In the genomic region with DNA sequence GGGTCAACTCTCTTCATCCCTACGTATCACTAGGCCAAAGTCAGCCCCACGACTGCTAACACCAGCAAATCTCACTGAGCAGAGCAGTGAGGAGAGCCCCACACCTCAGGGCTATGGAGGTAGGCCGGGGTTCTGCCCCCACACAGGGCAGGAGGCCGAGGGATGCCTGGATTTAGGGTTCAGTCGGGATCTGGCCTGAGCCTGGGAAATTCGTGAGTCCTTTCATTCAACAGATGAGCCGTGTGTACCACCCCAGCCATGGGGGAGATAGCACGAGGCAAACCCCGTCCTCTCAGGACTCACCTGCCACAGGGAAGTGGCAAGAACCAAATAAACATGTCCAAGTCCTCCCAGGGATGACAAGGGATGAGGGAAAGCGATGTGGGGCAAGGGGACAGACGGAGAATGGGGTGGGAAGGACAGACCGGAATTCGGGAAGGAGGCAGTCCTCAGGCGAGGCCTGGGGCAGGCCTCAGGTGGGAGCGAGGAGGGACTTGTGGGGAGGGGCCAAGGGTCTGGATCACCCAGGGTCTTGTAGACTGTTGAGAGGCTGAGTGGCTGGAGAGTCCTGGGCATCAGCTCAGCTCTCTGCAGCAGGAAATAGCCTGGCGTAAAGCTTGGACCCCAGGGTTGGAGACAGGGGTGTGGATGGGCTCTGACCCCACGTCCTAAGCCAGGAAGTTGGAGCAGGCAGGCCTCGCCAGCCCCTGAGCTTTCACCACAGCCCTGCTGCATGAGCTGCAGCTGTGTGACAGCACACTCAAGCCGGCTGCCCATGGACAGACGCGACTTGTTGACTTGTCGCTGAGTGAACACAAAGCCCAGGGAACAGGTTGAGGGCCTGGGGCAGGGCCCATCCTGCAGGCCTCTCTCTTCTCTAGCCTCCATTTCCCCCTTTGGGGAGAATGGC, we compare ENCODE assay signal across 17 cellular contexts. TPM values are rescaled to one million over a fixed set of nuclear protein-coding genes. Genes with fewer than 3 reads are reported as not detected.
DNase-seq lines count a peak whose midpoint lies in the region; ATAC-seq and TF ChIP-seq lines count a peak whose summit lies in the region.
"Had no signal": no experiment of that assay in that cellular context is flagged by ENCODE, and none has a peak within 500 bp of the region (broad histone marks: within the 10 kb centered on the region; RNA-seq: fewer than 3 reads in every experiment).

No MANE protein-coding gene starts in this region.

- H4K20me1 ChIP-seq in Karpas-422 (ENCODE audit: insufficient read depth, low read depth, low read length) (no peaks in the 10 kb centered on the region), neural progenitor cell (ENCODE audit: low read depth) (no peaks in the 10 kb centered on the region)

- H3K4me3 ChIP-seq in HEK293 (ENCODE audit: low read depth, low read length) (no peak overlapping the region), Karpas-422 (ENCODE audit: low read length) (no peak overlapping the region), neural progenitor cell (no peak overlapping the region)
- H3K4me3 ChIP-seq: GM23338 had no signal

- H3K36me3 ChIP-seq in HEK293 (ENCODE audit: control insufficient read depth in 2 of 2, insufficient read depth in 1 of 2, low read length in 2 of 2) (no peaks in the 10 kb centered on the region), Karpas-422 (ENCODE audit: insufficient read depth, low read length) (no peaks in the 10 kb centered on the region), neural progenitor cell (no peaks in the 10 kb centered on the region)

- POLR2A ChIA-PET in HEK293 (lab: Yijun Ruan, JAX) = interaction anchor here (1.1 kb wide), 1 partner anchor 8 kb away, joined by 3 read pairs; a partner anchor contains a TSS

- H3K9me3 ChIP-seq in HEK293 (ENCODE audit: control insufficient read depth, insufficient read depth, low read depth, low read length) (no peaks in the 10 kb centered on the region), Karpas-422 (ENCODE audit: low read length) (no peaks in the 10 kb centered on the region), neural progenitor cell (ENCODE audit: low read depth) (no peaks in the 10 kb centered on the region)

- H3K9ac ChIP-seq in Karpas-422 (ENCODE audit: low read length) (no peak overlapping the region), neural progenitor cell (no peak overlapping the region)

- H2AFZ ChIP-seq in Karpas-422 (ENCODE audit: low read length) (peak overlapping the region; percentile 23; the same call in 1 of the 2 replicates), neural progenitor cell (replicated peaks) (no peak overlapping the region)
- H2AFZ ChIP-seq: GM23338 had no signal

- no peaks in the 10 kb centered on the region for H3K36me3 Mint-ChIP-seq in neural progenitor cell
- H3K36me3 Mint-ChIP-seq in CD14-positive monocyte = no peaks in the 10 kb centered on the region

- H3F3A ChIP-seq in neural progenitor cell (ENCODE audit: low read depth) = no peaks in the 10 kb centered on the region

- CTCF ChIA-PET in HEK293 (lab: Yijun Ruan, JAX) = no interaction called here

- intact Hi-C loops in left ventricle myocardium superior (cut with micrococcal nuclease) (no loop called here), CD14-positive monocyte (cut with micrococcal nuclease) (no loop called here)

- TF ChIP-seq CTCF in HEK293 (tag by site-specific recombination; IDR thresholded peaks at IDR 0.05) (no peak), neural progenitor cell (IDR thresholded peaks at IDR 0.05) (no peak), CD14-positive monocyte (IDR thresholded peaks at IDR 0.05) (no peak)

- H3K79me2 ChIP-seq in Karpas-422 (ENCODE audit: low read length) (no peaks in the 10 kb centered on the region), neural progenitor cell (ENCODE audit: low read depth) (no peaks in the 10 kb centered on the region)

- H3K27me3 ChIP-seq in Karpas-422 (ENCODE audit: low read length) (no peaks in the 10 kb centered on the region), neural progenitor cell (no peaks in the 10 kb centered on the region)

- no peaks in the 10 kb centered on the region for H3K9me2 ChIP-seq in Karpas-422 (replicated peaks; ENCODE audit: insufficient read depth, low read length)

- H3K4me2 ChIP-seq in Karpas-422 (ENCODE audit: low read depth, low read length, poor library complexity, severe bottlenecking) (no peak overlapping the region), neural progenitor cell (no peak overlapping the region)
- H3K4me2 ChIP-seq: GM23338 had no signal

- H3K27me3 Mint-ChIP-seq in neural progenitor cell (ENCODE audit: insufficient read depth, low read depth) = no peaks in the 10 kb centered on the region
- H3K27me3 Mint-ChIP-seq in CD14-positive monocyte (ENCODE audit: low read depth in 3 of 3) = peaks cover 1 to 9% (median 2%) of the 10 kb centered on the region in 3 donors

- H3K9me3 Mint-ChIP-seq in neural progenitor cell (peaks cover under 1% of the 10 kb centered on the region), CD14-positive monocyte (peaks cover 0 to 4% (median 0%) of the 10 kb centered on the region in 7 donors)
- H3K9me3 Mint-ChIP-seq: HFFc6 had no signal

- H3K27ac ChIP-seq in HEK293 (ENCODE audit: extremely low read depth, low read depth, low read length) = no peak overlapping the region
- no peak overlapping the region for H3K27ac ChIP-seq in Karpas-422 (ENCODE audit: low read length)
- no peak overlapping the region for H3K27ac ChIP-seq in neural progenitor cell

- H3K4me1 ChIP-seq in HEK293 (ENCODE audit: control insufficient read depth, insufficient read depth, low read length) (peaks cover 5% of the 10 kb centered on the region; the same call in 1 of the 2 replicates), Karpas-422 (ENCODE audit: low read length) (no peaks in the 10 kb centered on the region), neural progenitor cell (no peaks in the 10 kb centered on the region)

- H3K27ac Mint-ChIP-seq in neural progenitor cell (peak overlapping the region; percentile 93), CD14-positive monocyte (peak overlapping the region in 1 of 7 donors; percentile 28)
- H3K27ac Mint-ChIP-seq: GM23338, HFFc6 had no signal

- DNase-seq in Karpas-422 = no peak
- DNase-seq in left ventricle myocardium superior = peak; percentile 7
- no peak for DNase-seq in neural progenitor cell (ENCODE audit: low spot score)
- no peak for DNase-seq in CD14-positive monocyte (ENCODE audit: low spot score)
- DNase-seq in NCI-H446 treated with DMSO at 0.1 percent for 48 hours (lab: John Stamatoyannopoulos, UW) = no peak
- DNase-seq: GF-D8, HFFc6, MM.1S, NCI-H1105 treated with DMSO at 0.1 percent for 48 hours, NCI-H187, NCI-H2171 treated with DMSO at 0.1 percent for 48 hours, NCI-H510A had no signal

- no peak overlapping the region for H3K4me3 Mint-ChIP-seq in neural progenitor cell
- no peak overlapping the region for H3K4me3 Mint-ChIP-seq in CD14-positive monocyte
- H3K4me3 Mint-ChIP-seq: GM23338, HFFc6 had no signal

- ATAC-seq in left ventricle myocardium superior = no peak
- ATAC-seq in HG03045 (IDR thresholded peaks at IDR 0.05; ENCODE audit: unreplicated experiment) = no peak
- ATAC-seq in HG03520 (IDR thresholded peaks at IDR 0.05; ENCODE audit: unreplicated experiment) = no peak

- H3K4me1 Mint-ChIP-seq in neural progenitor cell (peaks cover 16% of the 10 kb centered on the region), CD14-positive monocyte (no peaks in the 10 kb centered on the region)

TF ChIP-seq in HEK293, 187 proteins besides CTCF, POLR2A, EP300 and RAD21:
- TF ChIP-seq SCRT2 (tag by site-specific recombination; IDR thresholded peaks at IDR 0.05) (0 out of 2 replicates have a peak, but pooled peaks have one; percentile 19), RBAK (tag by site-specific recombination; IDR thresholded peaks at IDR 0.05) (no peak), ZNF121 (tag by site-specific recombination; IDR thresholded peaks at IDR 0.05) (no peak)
TF ChIP-seq in HEK293: peak in this region for 1.

RNA-seq across cellular contexts. Expression of a gene that starts 7.9 kb away (rescaled TPM):
- total RNA-seq in Karpas-422 (2014; rRNA removed; shearing (Covaris generic); ENCODE audit: low replicate concordance) = 9.2 and 22.9 TPM in 2 replicates
- 2.3 TPM for total RNA-seq in left ventricle myocardium superior
- 9.9 and 24.3 TPM in 2 replicates for total RNA-seq in neural progenitor cell (ENCODE audit: low replicate concordance)
- under 1 TPM; 0.04 to 0.08 TPM for polyA plus RNA-seq in CD14-positive monocyte

RNA-seq across cellular contexts. Expression of a gene that starts 34.3 kb away (rescaled TPM):
- 17.6 and 29.9 TPM in 2 replicates for total RNA-seq in Karpas-422 (2014; rRNA removed; shearing (Covaris generic); ENCODE audit: low replicate concordance)
- 2.2 TPM for total RNA-seq in left ventricle myocardium superior
- total RNA-seq in neural progenitor cell (ENCODE audit: low replicate concordance) = 0.46 TPM in 1 of 2 replicates, not detected in the other
- 1 to 10 TPM; 3.9 to 4.5 TPM for polyA plus RNA-seq in CD14-positive monocyte
- total RNA-seq: RPMI7951 had no signal
- polyA plus RNA-seq: GM23338 had no signal
